Comparison of ENCODE assay signal across 8 cellular contexts in the genomic region with DNA sequence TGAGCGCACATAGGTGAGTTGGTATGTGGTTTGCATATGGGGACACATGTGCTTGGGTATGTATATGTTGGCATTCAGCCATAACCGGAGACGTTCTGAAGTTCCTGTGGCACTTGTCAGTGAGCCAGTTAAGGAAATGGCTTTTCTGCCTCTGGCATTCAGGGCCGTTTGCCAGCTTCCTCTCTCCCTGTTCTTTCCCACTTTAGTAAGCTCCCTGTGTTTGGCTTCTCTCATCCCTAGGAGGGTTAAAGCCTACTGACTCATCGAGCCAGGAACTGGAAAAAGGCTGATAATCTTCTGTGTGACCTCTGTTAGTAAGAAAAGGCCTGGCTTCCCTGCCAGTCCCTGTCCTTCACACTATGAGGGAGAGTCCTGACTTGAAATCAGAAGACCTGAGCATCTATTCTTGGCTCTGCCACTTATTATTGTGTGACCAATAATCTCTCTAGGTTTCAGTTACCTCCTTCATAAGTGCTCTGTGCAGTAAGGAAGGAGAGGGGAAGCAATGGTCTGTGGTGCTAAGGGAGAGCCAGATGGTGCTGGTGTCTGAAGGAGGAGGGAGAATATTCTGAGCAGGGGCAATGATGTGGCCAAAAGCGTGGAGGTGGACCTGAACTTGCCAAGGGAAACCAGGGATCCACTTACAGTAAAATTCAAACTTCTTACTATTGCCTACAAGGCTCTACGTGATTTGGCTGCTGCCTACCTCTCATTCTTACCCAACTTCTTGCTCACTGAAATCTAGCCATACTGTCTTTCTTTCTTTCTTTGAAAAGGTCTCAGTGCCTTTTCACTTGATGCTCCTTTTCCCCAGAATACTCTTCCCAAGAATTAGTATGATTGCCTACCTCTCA. TPM values are rescaled to one million over a fixed set of nuclear protein-coding genes. Genes with fewer than 3 reads are reported as not detected.
DNase-seq lines count a peak whose midpoint lies in the region; ATAC-seq, FAIRE-seq and TF ChIP-seq lines count a peak whose summit lies in the region.

No MANE protein-coding gene starts in this region.

- peaks cover 7% of the 10 kb centered on the region in 2 donors for H3K4me1 ChIP-seq in aorta (ENCODE audit: control insufficient read depth in 1 of 2, insufficient read depth in 2 of 2, low read length in 2 of 2)

- no peak overlapping the region for H3K4me3 ChIP-seq in bronchial epithelial cell (ENCODE audit: low read depth, low read length)
- no peak overlapping the region for H3K4me3 ChIP-seq in aorta (ENCODE audit: low read length in 2 of 2)

- intact Hi-C loops in aorta (cut with DNase I) = loop anchor here in 1 of 2 donors (5.0 kb wide), 1 partner anchor 49 kb away; a partner anchor contains a TSS

- WGBS in aorta, 2 donors = 12 to 15% methylated on average over 7 of the region's 7 CpGs

- ATAC-seq in left lobe of liver = peak; percentile 59
- ATAC-seq in aorta (ENCODE audit: low FRiP score) = peak; percentile 85

- H3K36me3 ChIP-seq in bronchial epithelial cell (ENCODE audit: control insufficient read depth, insufficient read depth, low read length) (no peaks in the 10 kb centered on the region), aorta (ENCODE audit: control insufficient read depth in 1 of 2, insufficient read depth in 2 of 2, low read length in 1 of 2) (no peaks in the 10 kb centered on the region)

- DNase-seq in DMS79 treated with DMSO at 0.1 percent for 48 hours (lab: John Stamatoyannopoulos, UW) = peak; percentile 35
- peak; percentile 94 for DNase-seq in NCI-H226
- DNase-seq in bronchial epithelial cell (ENCODE audit: low read depth) = peak; percentile 97
- no peak for DNase-seq in left lobe of liver (ENCODE audit: low spot score)
- peak; percentile 82 to 83 for DNase-seq in aorta
- DNase-seq in HEK293T (ENCODE audit: extremely low spot score) = no peak
- no peak for DNase-seq in cortex of kidney (lab: John Stamatoyannopoulos, UW)
- no peak for DNase-seq in activated CD8-positive, alpha-beta memory T cell treated with anti-CD3 and anti-CD28 coated beads for 24 hours

- H3K27ac ChIP-seq in aorta (ENCODE audit: low read depth in 1 of 2, low read length in 2 of 2) = peak overlapping the region; percentile 59 to 96

- TF ChIP-seq CTCF in bronchial epithelial cell (IDR thresholded peaks at IDR 0.05; ENCODE audit: insufficient read depth, low read length, severe bottlenecking) = no peak

- H3K27me3 ChIP-seq in bronchial epithelial cell (ENCODE audit: control insufficient read depth, insufficient read depth, low read length) (no peaks in the 10 kb centered on the region), aorta (ENCODE audit: control insufficient read depth in 1 of 2, insufficient read depth in 2 of 2, low read length in 1 of 2) (no peaks in the 10 kb centered on the region)

- FAIRE-seq in bronchial epithelial cell (lab: Jason Lieb, UNC) = peak; percentile 18

- no peaks in the 10 kb centered on the region for H3K9me3 ChIP-seq in aorta (ENCODE audit: control insufficient read depth, low read length)

- POLR2A ChIA-PET in HEK293T (lab: Yijun Ruan, JAX) = no interaction called here

- CTCF ChIA-PET in HEK293T (lab: Yijun Ruan, JAX) = interaction anchor here (0.6 kb wide), 1 partner anchor 334 kb away, joined by 6 read pairs; no protein-coding TSS in a partner anchor

TF ChIP-seq in HEK293T, 16 proteins besides CTCF, POLR2A, EP300 and RAD21:
- no peak for TF ChIP-seq BHLHE40 (IDR thresholded peaks at IDR 0.05; ENCODE audit: borderline replicate concordance)
- no peak for TF ChIP-seq FOXA1 (IDR thresholded peaks at IDR 0.05)
- no peak for TF ChIP-seq FOXK2 (IDR thresholded peaks at IDR 0.05)
- TF ChIP-seq ELF4 (IDR thresholded peaks at IDR 0.05) = no peak
- no peak for TF ChIP-seq ZNF384 (IDR thresholded peaks at IDR 0.05)
- no peak for TF ChIP-seq LEF1 (IDR thresholded peaks at IDR 0.05; ENCODE audit: borderline replicate concordance)
- no peak for TF ChIP-seq HDGF (IDR thresholded peaks at IDR 0.05; ENCODE audit: borderline replicate concordance)
- TF ChIP-seq, protein P1, sequence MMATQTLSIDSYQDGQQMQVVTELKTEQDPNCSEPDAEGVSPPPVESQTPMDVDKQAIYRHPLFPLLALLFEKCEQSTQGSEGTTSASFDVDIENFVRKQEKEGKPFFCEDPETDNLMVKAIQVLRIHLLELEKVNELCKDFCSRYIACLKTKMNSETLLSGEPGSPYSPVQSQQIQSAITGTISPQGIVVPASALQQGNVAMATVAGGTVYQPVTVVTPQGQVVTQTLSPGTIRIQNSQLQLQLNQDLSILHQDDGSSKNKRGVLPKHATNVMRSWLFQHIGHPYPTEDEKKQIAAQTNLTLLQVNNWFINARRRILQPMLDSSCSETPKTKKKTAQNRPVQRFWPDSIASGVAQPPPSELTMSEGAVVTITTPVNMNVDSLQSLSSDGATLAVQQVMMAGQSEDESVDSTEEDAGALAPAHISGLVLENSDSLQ (IDR thresholded peaks at IDR 0.05) = no peak
- TF ChIP-seq FOXM1 (IDR thresholded peaks at IDR 0.05; ENCODE audit: borderline replicate concordance) = no peak
- TF ChIP-seq TARDBP (IDR thresholded peaks at IDR 0.05) = no peak
- TF ChIP-seq SP1 (IDR thresholded peaks at IDR 0.05) = no peak
- no peak for TF ChIP-seq SUZ12 (IDR thresholded peaks at IDR 0.05)
- TF ChIP-seq NFRKB (IDR thresholded peaks at IDR 0.05) = no peak

RNA-seq across cellular contexts. Expression of a gene that starts 31.4 kb away (rescaled TPM):
- 29.7 and 45.1 TPM in 2 replicates for total RNA-seq in bronchial epithelial cell
- 42.7 TPM for total RNA-seq in left lobe of liver
- 10 to 100 TPM; 64.8 to 87.4 TPM for total RNA-seq in aorta
- polyA plus RNA-seq in aorta = 10 to 100 TPM; 59.4 to 99.0 TPM

RNA-seq across cellular contexts. Expression of a gene that starts 35.2 kb away (rescaled TPM):
- total RNA-seq in bronchial epithelial cell (1.6 and 2.0 TPM in 2 replicates), left lobe of liver (9.9 TPM), aorta (10 to 100 TPM; 22.3 to 27.1 TPM)
- polyA plus RNA-seq in aorta = 10 to 100 TPM in 1 of 2 donors, 1 to 10 TPM in 1; 7.5 to 41.3 TPM

RNA-seq across cellular contexts. Expression of a gene that starts 47.8 kb away (rescaled TPM):
- total RNA-seq in bronchial epithelial cell (105 and 192 TPM in 2 replicates), left lobe of liver (29.2 TPM), aorta (10 to 100 TPM; 22.9 to 24.3 TPM)
- 10 to 100 TPM; 12.9 to 31.5 TPM for polyA plus RNA-seq in aorta

RNA-seq across cellular contexts. Expression of a gene that starts 47.8 kb away (rescaled TPM):
- total RNA-seq in bronchial epithelial cell (under 0.01 TPM in 2 replicates), left lobe of liver (0.45 TPM), aorta (under 1 TPM; 0.57 to 0.88 TPM)
- polyA plus RNA-seq in aorta = 1 to 10 TPM in 1 of 2 donors, under 1 TPM in 1; 0.13 to 4.6 TPM

Comparison
In these comparisons a context has a peak if more than half of its experiments do, and no peak if none do; other contexts are left out.
1. DNase-seq: peak in DMS79 treated with DMSO at 0.1 percent for 48 hours (single experiment), NCI-H226 (single experiment), bronchial epithelial cell (single experiment) and aorta (2 of 2); none in left lobe of liver (single experiment), HEK293T (single experiment), cortex of kidney (single experiment) and activated CD8-positive, alpha-beta memory T cell treated with anti-CD3 and anti-CD28 coated beads for 24 hours (single experiment).